In the genomic region with DNA sequence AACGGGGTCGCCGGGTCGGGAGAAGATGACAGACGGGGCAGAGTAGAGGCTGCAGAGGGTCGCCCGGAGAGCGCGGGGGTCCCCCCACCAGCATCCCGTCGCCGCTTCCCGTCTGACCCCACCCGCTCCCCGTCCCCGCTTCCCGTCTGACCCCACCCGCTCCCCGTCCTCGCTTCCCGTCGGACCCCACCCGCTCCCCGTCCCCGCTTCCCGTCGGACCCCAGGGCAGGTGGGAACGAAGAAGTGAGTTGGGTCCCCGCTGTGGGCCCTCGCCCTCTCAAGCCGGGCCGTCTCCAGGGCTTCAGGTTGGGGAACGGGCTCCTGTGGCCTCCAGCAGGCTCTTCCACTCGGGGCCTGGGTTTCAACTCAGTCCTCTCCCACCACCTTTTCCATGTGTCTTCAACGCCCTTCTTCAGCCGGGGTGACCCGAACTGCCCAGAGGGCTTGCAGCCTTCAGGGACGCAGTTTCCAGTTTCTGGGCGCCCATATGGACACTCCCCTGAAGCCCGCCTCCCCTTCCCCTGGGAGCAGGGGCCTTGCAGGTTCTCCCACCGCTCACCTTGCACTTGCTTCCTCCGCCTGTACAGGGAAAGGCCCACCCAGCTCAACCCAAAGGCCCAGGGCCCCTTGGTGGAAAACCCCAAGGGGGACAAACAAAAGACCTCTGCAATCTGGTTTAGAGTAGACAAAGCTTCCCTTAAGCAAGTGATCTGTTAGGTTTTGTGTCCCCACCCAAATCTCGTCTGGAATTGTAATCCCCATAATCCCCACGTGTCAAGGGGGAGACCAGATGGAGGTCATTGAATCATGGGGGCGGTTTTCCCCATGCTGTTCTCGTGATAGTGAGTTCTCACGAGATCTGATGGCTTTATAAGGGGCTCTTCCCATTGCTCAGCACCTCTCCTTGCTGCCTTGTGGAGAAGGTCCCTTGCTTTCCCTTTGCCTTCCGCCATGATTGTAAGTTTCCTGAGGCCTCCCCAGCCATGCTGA, we compare ENCODE assay signal across 12 cellular contexts.
A peak's percentile ranks its signal among the peaks of the same experiment; 100 is the strongest.
DNase-seq lines count a peak whose midpoint lies in the region; ATAC-seq and TF ChIP-seq lines count a peak whose summit lies in the region.
"Had no signal": no experiment of that assay in that cellular context is flagged by ENCODE, and none has a peak within 500 bp of the region (broad histone marks: within the 10 kb centered on the region; RNA-seq: fewer than 3 reads in every experiment).

No MANE protein-coding gene starts in this region.

- H3K27me3 ChIP-seq in cardiac muscle cell: peaks cover 27% of the 10 kb centered on the region
- H3K27me3 ChIP-seq in upper lobe of right lung: peaks cover 30% of the 10 kb centered on the region

- intact Hi-C loops in left cardiac atrium (cut with DNase I): loop anchor here in 1 of 2 donors (5.0 to 10.0 kb wide), 2 partner anchors 82 to 105 kb away; no protein-coding TSS in a partner anchor
- intact Hi-C loops in upper lobe of right lung (cut with DNase I): loop anchor here (5.0 to 10.0 kb wide), 2 partner anchors 85 to 103 kb away; no protein-coding TSS in a partner anchor

- H3K4me1 ChIP-seq in cardiac muscle cell (ENCODE audit: low read depth): no peaks in the 10 kb centered on the region
- peaks cover 11% of the 10 kb centered on the region for H3K4me1 ChIP-seq in upper lobe of right lung

- H3K4me3 ChIP-seq in cardiac muscle cell (peak overlapping the region; percentile 39), upper lobe of right lung (peak overlapping the region; percentile 32)

- H3K4me3 Mint-ChIP-seq in brain: peak overlapping the region in 4 of 5 experiments; percentile 28 to 57 (median 52)

- peaks cover 4 to 25% (median 15%) of the 10 kb centered on the region in 5 experiments for H3K9me3 Mint-ChIP-seq in brain

- H3K36me3 Mint-ChIP-seq in brain: no peaks in the 10 kb centered on the region

- no peak overlapping the region for H3K27ac Mint-ChIP-seq in brain

- H3K27me3 Mint-ChIP-seq in brain: peaks cover 70% of the 10 kb centered on the region

- H3K9me3 ChIP-seq in cardiac muscle cell (ENCODE audit: low read depth): no peaks in the 10 kb centered on the region
- H3K9me3 ChIP-seq in upper lobe of right lung: no peaks in the 10 kb centered on the region

- H3K4me1 Mint-ChIP-seq in brain: peaks cover 28% of the 10 kb centered on the region

- H3K36me3 ChIP-seq in cardiac muscle cell: no peaks in the 10 kb centered on the region
- no peaks in the 10 kb centered on the region for H3K36me3 ChIP-seq in upper lobe of right lung

- H3K27ac ChIP-seq in cardiac muscle cell (no peak overlapping the region), upper lobe of right lung (no peak overlapping the region)
- H3K27ac ChIP-seq: dorsolateral prefrontal cortex, VCaP had no signal

- TF ChIP-seq CTCF in cardiac muscle cell (IDR thresholded peaks at IDR 0.05; ENCODE audit: low read depth, low read length) (no peak), brain (conservative IDR thresholded peaks at IDR 0.05) (no peak), upper lobe of right lung (IDR thresholded peaks at IDR 0.05) (no peak)

- ATAC-seq in left cardiac atrium: no peak
- ATAC-seq in upper lobe of right lung: no peak
- ATAC-seq in HG03280 (IDR thresholded peaks at IDR 0.05; ENCODE audit: unreplicated experiment): no peak
- no peak for ATAC-seq in HG02798 (IDR thresholded peaks at IDR 0.05; ENCODE audit: poor library complexity, unreplicated experiment)

- DNase-seq in cardiac muscle cell (ENCODE audit: low read depth in 1 of 2, low spot score in 1 of 2): no peak
- DNase-seq in left cardiac atrium: no peak
- DNase-seq in mesenteric fat pad (ENCODE audit: low spot score): peak; percentile 86
- DNase-seq in upper lobe of right lung: no peak
- no peak for DNase-seq in HK-2 (ENCODE audit: unreplicated experiment)
- DNase-seq: C1 segment of cervical spinal cord, dorsolateral prefrontal cortex, NCI-H226 had no signal
